ENCODE assay signal across 1 cellular context in the genomic region with DNA sequence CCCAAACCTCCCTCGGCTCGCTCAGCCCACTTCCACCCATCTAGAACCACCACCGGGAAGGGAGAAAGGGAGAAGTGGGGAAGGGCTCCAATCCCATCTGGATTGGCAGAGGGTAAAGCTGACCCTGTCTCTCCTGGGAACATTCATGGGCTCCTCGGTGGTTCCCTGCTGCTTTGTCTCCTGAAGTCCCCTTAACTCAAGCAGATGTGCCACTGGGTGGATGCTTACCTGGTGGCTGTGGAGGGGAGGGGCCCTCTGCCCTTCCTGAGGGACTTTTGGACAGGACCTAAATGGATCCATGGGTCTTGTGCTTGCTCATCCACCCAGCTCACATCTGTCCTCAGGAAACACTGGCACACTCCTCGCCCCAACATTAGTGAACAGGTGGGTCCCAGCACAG.
TF ChIP-seq lines count a peak whose summit lies in the region.

No MANE protein-coding gene starts in this region.

TF ChIP-seq in IMR-90, 13 proteins besides CTCF, POLR2A, EP300 and RAD21:
- TF ChIP-seq BHLHE40 (IDR thresholded peaks at IDR 0.05; ENCODE audit: low read depth, low read length), result no peak
- no peak for TF ChIP-seq SMC3 (IDR thresholded peaks at IDR 0.05; ENCODE audit: low read depth, low read length)
- no peak for TF ChIP-seq RFX5 (IDR thresholded peaks at IDR 0.05; ENCODE audit: low read depth, low read length)
- TF ChIP-seq FOS (IDR thresholded peaks at IDR 0.05; ENCODE audit: low read depth, low read length), result no peak
- TF ChIP-seq USF2 (IDR thresholded peaks at IDR 0.05; ENCODE audit: low read depth, low read length), result no peak
- TF ChIP-seq, protein P1, sequence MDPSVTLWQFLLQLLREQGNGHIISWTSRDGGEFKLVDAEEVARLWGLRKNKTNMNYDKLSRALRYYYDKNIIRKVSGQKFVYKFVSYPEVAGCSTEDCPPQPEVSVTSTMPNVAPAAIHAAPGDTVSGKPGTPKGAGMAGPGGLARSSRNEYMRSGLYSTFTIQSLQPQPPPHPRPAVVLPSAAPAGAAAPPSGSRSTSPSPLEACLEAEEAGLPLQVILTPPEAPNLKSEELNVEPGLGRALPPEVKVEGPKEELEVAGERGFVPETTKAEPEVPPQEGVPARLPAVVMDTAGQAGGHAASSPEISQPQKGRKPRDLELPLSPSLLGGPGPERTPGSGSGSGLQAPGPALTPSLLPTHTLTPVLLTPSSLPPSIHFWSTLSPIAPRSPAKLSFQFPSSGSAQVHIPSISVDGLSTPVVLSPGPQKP (IDR thresholded peaks at IDR 0.05; ENCODE audit: borderline replicate concordance, low read depth, low read length), result no peak
- TF ChIP-seq NFE2L2 (IDR thresholded peaks at IDR 0.05; ENCODE audit: low read depth, low read length), result no peak
